Comparison of ENCODE assay signal across 26 cellular contexts in the genomic region with DNA sequence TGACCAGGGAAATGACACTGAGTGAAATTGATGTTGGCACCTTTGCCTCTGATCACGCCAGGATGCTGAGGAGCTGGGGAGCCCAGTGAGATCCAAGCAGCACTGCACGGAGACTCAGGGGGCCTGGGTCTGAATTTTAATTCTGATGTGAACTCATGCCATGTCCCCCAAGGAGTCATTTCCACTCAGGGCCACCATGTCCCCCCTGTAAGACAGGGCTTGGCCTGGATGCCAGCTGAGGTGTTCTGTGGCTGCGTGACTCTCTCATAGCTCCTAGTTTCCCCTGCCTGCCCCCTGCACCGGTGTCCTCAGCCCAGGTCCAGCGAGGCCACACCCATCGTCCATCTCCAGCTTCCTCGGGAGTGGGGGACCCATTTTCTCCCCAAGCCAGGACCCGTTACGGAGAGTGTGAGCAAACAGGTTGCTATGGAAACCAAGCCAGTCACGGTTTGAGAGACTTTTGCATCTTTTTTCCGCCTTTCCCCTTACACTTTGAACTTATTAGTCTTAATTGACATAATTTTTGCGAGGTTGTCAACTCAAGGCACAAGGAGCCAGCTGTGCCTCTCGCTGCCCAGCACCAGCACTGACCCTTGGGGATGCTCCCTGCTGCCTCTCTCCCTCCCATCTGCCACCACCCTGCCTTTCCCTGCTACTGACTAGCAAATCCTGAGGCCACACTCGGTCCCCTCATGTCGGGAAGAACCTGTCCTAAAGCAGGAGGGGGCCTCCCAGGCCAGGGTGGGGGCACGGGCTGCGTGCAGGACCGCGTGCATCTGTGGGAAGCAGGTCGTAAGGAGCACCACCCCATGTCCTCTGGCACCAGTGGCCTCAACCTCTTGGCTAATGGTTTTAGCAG.
DNase-seq lines count a peak whose midpoint lies in the region; ATAC-seq and TF ChIP-seq lines count a peak whose summit lies in the region.
"Had no signal": no experiment of that assay in that cellular context is flagged by ENCODE, and none has a peak within 500 bp of the region (broad histone marks: within the 10 kb centered on the region; RNA-seq: fewer than 3 reads in every experiment).

No MANE protein-coding gene starts in this region.

- TF ChIP-seq EP300 in upper lobe of left lung (IDR thresholded peaks at IDR 0.05) (no peak), ovary (IDR thresholded peaks at IDR 0.05) (no peak)

- peak; percentile 20 for DNase-seq in NCI-H748 (lab: John Stamatoyannopoulos, UW; ENCODE audit: unreplicated experiment)
- DNase-seq in NCI-H748 treated with DMSO at 0.1 percent for 48 hours (lab: John Stamatoyannopoulos, UW) = no peak
- peak; percentile 55 to 73 for DNase-seq in NCI-H524 (lab: John Stamatoyannopoulos, UW)
- DNase-seq in endodermal cell = no peak
- peak; percentile 55 for DNase-seq in osteoblast (ENCODE audit: insufficient read length, low spot score, missing footprints)
- no peak for DNase-seq in upper lobe of left lung
- no peak for DNase-seq in ovary
- DNase-seq in psoas muscle = no peak
- DNase-seq: CD4-positive, alpha-beta T cell; DMS79; EL; GDM1; KBM-7; MV-4-11; NCI-H1105; NCI-H1436 treated with DMSO at 0.1 percent for 48 hours; NCI-H187 treated with DMSO at 0.1 percent for 48 hours; NCI-H2107; NCI-H226; NCI-H510A; Right ventricle myocardium superior; RPMI8226; T-helper 1 cell had no signal

- H3K27ac Mint-ChIP-seq in endodermal cell = no peak overlapping the region
- H3K27ac Mint-ChIP-seq: CD4-positive, alpha-beta T cell had no signal

- H3K4me3 Mint-ChIP-seq in endodermal cell = no peak overlapping the region
- H3K4me3 Mint-ChIP-seq: CD4-positive, alpha-beta T cell had no signal

- H2AFZ ChIP-seq in osteoblast (ENCODE audit: low read length) = no peak overlapping the region

- H3K9me3 Mint-ChIP-seq in endodermal cell = no peaks in the 10 kb centered on the region
- H3K9me3 Mint-ChIP-seq: CD4-positive, alpha-beta T cell had no signal

- H3K4me1 Mint-ChIP-seq in endodermal cell = peaks cover 44% of the 10 kb centered on the region

- H3K36me3 ChIP-seq in endodermal cell (ENCODE audit: control insufficient read depth, insufficient read depth, low read length) (no peaks in the 10 kb centered on the region), osteoblast (ENCODE audit: insufficient read depth, low read length) (no peaks in the 10 kb centered on the region), upper lobe of left lung (no peaks in the 10 kb centered on the region), ovary (no peaks in the 10 kb centered on the region), psoas muscle (ENCODE audit: insufficient read depth in 1 of 2, low read depth in 1 of 2) (no peaks in the 10 kb centered on the region)
- H3K36me3 ChIP-seq: BLaER1, SJSA1 had no signal

- H3K4me1 ChIP-seq in endodermal cell (ENCODE audit: control insufficient read depth, insufficient read depth, low read length) (peaks cover 5% of the 10 kb centered on the region), osteoblast (ENCODE audit: insufficient read depth, low read length) (no peaks in the 10 kb centered on the region), upper lobe of left lung (no peaks in the 10 kb centered on the region), ovary (ENCODE audit: insufficient read depth) (no peaks in the 10 kb centered on the region), psoas muscle (no peaks in the 10 kb centered on the region)
- H3K4me1 ChIP-seq: SJSA1 had no signal

- no peaks in the 10 kb centered on the region for H4K20me1 ChIP-seq in osteoblast (ENCODE audit: insufficient read depth, low read length)

- H3K9ac ChIP-seq in endodermal cell (ENCODE audit: extremely low read depth, low read length, poor library complexity, severe bottlenecking) = no peak overlapping the region
- H3K9ac ChIP-seq: BLaER1 had no signal

- H3K79me2 ChIP-seq in osteoblast (ENCODE audit: insufficient read depth, low read length) = no peaks in the 10 kb centered on the region

- H3K27ac ChIP-seq in endodermal cell (ENCODE audit: low read depth, low read length) (peak overlapping the region; percentile 53), osteoblast (ENCODE audit: low read depth, low read length) (no peak overlapping the region), upper lobe of left lung (no peak overlapping the region), ovary (no peak overlapping the region), psoas muscle (no peak overlapping the region)
- H3K27ac ChIP-seq: BLaER1, SJSA1 had no signal

- H3K4me3 ChIP-seq in endodermal cell (ENCODE audit: low read length) (no peak overlapping the region), osteoblast (ENCODE audit: insufficient read depth, low read length) (no peak overlapping the region), upper lobe of left lung (no peak overlapping the region), ovary (no peak overlapping the region), psoas muscle (no peak overlapping the region)
- H3K4me3 ChIP-seq: BLaER1, GM12878, SJSA1 had no signal

- H3K27me3 ChIP-seq in endodermal cell (ENCODE audit: control insufficient read depth, insufficient read depth, low read length, poor library complexity, severe bottlenecking) (no peaks in the 10 kb centered on the region), osteoblast (ENCODE audit: insufficient read depth, low read length) (no peaks in the 10 kb centered on the region), upper lobe of left lung (no peaks in the 10 kb centered on the region), ovary (no peaks in the 10 kb centered on the region), psoas muscle (ENCODE audit: insufficient read depth in 3 of 3, low read length in 2 of 3) (peaks cover 0 to 24% (median 14%) of the 10 kb centered on the region in 3 donors)
- H3K27me3 ChIP-seq: BLaER1 had no signal

- no peaks in the 10 kb centered on the region for H3K27me3 Mint-ChIP-seq in endodermal cell (ENCODE audit: insufficient read depth)
- H3K27me3 Mint-ChIP-seq: CD4-positive, alpha-beta T cell had no signal

- H3K9me3 ChIP-seq in endodermal cell (ENCODE audit: control insufficient read depth, low read length) (no peaks in the 10 kb centered on the region), osteoblast (ENCODE audit: low read depth, low read length) (no peaks in the 10 kb centered on the region), upper lobe of left lung (no peaks in the 10 kb centered on the region), ovary (no peaks in the 10 kb centered on the region), psoas muscle (no peaks in the 10 kb centered on the region)
- H3K9me3 ChIP-seq: BLaER1, SJSA1 had no signal

- H3K4me2 ChIP-seq in osteoblast (ENCODE audit: insufficient read depth, low read length) = no peak overlapping the region
- H3K4me2 ChIP-seq: BLaER1 had no signal

- intact Hi-C loops in ovary (cut with DNase I) = no loop called here
- intact Hi-C loops in psoas muscle (cut with DNase I) = no loop called here

- TF ChIP-seq POLR2A in upper lobe of left lung (IDR thresholded peaks at IDR 0.05) (no peak), ovary (IDR thresholded peaks at IDR 0.05) (no peak)

- H3K36me3 Mint-ChIP-seq in endodermal cell (ENCODE audit: low read depth) = no peaks in the 10 kb centered on the region

- ATAC-seq in upper lobe of left lung (ENCODE audit: low FRiP score in 2 of 2) (no peak), psoas muscle (no peak)
- ATAC-seq: GM12878 had no signal

- TF ChIP-seq CTCF in endodermal cell (conservative IDR thresholded peaks at IDR 0.05) (no peak), osteoblast (IDR thresholded peaks at IDR 0.05; ENCODE audit: extremely low read depth, low read depth, low read length) (no peak), upper lobe of left lung (IDR thresholded peaks at IDR 0.05) (no peak), ovary (IDR thresholded peaks at IDR 0.05) (no peak), psoas muscle (IDR thresholded peaks at IDR 0.05) (no peak)

- whole genome bisulfite sequencing in endodermal cell (ENCODE audit: insufficient coverage in 1 of 2, insufficient read length in 1 of 2), 2 experiments = 87% methylated on average over 16 to 20 of the region's 20 CpGs
- 54 to 74% methylated on average over 12 to 20 of the region's 20 CpGs for WGBS in upper lobe of left lung, 2 donors
- 77 to 87% (median 86%) methylated on average over 20 of the region's 20 CpGs for WGBS in ovary, 3 donors
- WGBS in psoas muscle, 3 donors = 66 to 69% (median 66%) methylated on average over 20 of the region's 20 CpGs

Comparison
In these comparisons a context has a peak if more than half of its experiments do, and no peak if none do; other contexts are left out.
1. DNase-seq: peak in NCI-H748 (single experiment), NCI-H524 (2 of 2) and osteoblast (single experiment); none in NCI-H748 treated with DMSO at 0.1 percent for 48 hours (single experiment), endodermal cell (single experiment), upper lobe of left lung (0 of 2), ovary (0 of 5) and psoas muscle (0 of 2).